ENCODE assay signal across 13 cellular contexts in the genomic region with DNA sequence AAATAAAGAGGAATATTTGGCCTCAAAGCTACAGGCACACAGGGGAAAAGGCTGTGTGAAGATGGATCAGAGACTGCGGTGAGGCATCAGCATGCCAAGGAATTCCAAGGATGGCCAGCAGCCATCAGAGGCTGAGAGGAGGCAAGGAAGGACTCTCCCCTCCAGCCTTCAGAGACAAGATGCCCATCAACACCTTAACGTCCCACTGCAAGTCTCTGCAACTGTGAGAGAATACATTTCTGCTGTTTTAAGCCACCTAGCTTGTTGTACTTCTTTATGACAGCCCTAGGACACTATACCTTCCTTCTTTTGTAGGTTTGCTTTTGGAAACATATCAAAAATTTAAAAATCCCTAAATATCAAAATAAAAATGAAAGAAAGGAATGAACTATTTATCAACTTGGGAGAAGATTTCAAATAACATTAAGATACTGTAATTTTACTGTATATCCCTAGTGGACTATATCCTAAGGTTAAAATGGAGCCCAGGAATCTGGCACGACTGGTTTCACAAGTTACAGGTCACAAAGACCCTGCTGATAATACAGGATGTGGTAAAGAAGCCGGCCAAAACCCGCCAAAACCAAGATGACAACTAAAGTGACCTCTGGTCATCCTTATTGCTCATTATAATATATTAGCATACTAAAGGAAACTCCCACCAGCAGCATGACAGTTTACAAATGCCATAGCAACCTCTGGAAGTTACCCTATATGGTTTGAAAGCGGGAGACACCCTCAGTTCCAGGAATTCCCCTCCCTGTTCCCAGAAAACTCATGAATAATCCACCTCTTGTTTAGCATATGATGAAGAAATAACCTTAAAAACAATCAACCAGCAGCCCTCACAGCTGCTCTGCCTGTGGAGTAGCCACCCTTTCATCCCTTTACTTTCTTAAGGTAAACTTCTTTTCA.
A peak's percentile ranks its signal among the peaks of the same experiment; 100 is the strongest.
DNase-seq lines count a peak whose midpoint lies in the region; TF ChIP-seq lines count a peak whose summit lies in the region.
"Had no signal": no experiment of that assay in that cellular context is flagged by ENCODE, and none has a peak within 500 bp of the region (broad histone marks: within the 10 kb centered on the region; RNA-seq: fewer than 3 reads in every experiment).

No MANE protein-coding gene starts in this region.

- peak overlapping the region; percentile 46; the same call in 1 of the 2 replicates for H3K9ac ChIP-seq in HUES48 (ENCODE audit: low read depth, low read length)
- H3K9ac ChIP-seq in iPS-18a (ENCODE audit: low read length): peak overlapping the region; percentile 62

- 0 out of 2 replicates have a peak, but pooled peaks cover 7% of the 10 kb centered on the region for H3K9me3 ChIP-seq in HUES48 (ENCODE audit: control insufficient read depth, insufficient read depth, low read length)
- H3K9me3 ChIP-seq in iPS-18a (ENCODE audit: control insufficient read depth, low read depth, low read length): peaks cover 9% of the 10 kb centered on the region
- no peaks in the 10 kb centered on the region for H3K9me3 ChIP-seq in left ventricle myocardium inferior (replicated peaks)
- H3K9me3 ChIP-seq: BE2C, sigmoid colon had no signal

- in situ Hi-C loops in astrocyte of the spinal cord (cut with HindIII; ENCODE audit: low sequenced_read_pairs): no loop called here
- in situ Hi-C loops in GM13976 (cut with MboI; ENCODE audit: low sequenced_read_pairs, unreplicated experiment): no loop called here

- H3K4me1 ChIP-seq in HUES48 (ENCODE audit: control insufficient read depth, insufficient read depth, low read length): peaks cover 26% of the 10 kb centered on the region
- H3K4me1 ChIP-seq in iPS-18a (ENCODE audit: control insufficient read depth, low read depth, low read length): peaks cover 23% of the 10 kb centered on the region
- H3K4me1 ChIP-seq in left ventricle myocardium inferior: no peaks in the 10 kb centered on the region
- H3K4me1 ChIP-seq: BE2C, sigmoid colon had no signal

- H3K27me3 ChIP-seq in HUES48 (ENCODE audit: control insufficient read depth, insufficient read depth, low read length) (no peaks in the 10 kb centered on the region), iPS-18a (ENCODE audit: control insufficient read depth, insufficient read depth, low read length) (no peaks in the 10 kb centered on the region), left ventricle myocardium inferior (ENCODE audit: low read depth) (no peaks in the 10 kb centered on the region)
- H3K27me3 ChIP-seq: BE2C, sigmoid colon had no signal

- peaks cover 5% of the 10 kb centered on the region; the same call in 1 of the 2 replicates for H3K36me3 ChIP-seq in HUES48 (ENCODE audit: control insufficient read depth, insufficient read depth, low read length)
- no peaks in the 10 kb centered on the region for H3K36me3 ChIP-seq in iPS-18a (ENCODE audit: control insufficient read depth, low read depth, low read length)
- peaks cover 9% of the 10 kb centered on the region for H3K36me3 ChIP-seq in left ventricle myocardium inferior
- H3K36me3 ChIP-seq: BE2C, sigmoid colon had no signal

- intact Hi-C loops in left ventricle myocardium inferior (cut with micrococcal nuclease): no loop called here

- H3K4me3 ChIP-seq in HUES48 (ENCODE audit: low read depth, low read length): no peak overlapping the region
- H3K4me3 ChIP-seq in astrocyte of the spinal cord (ENCODE audit: low read depth, low read length): no peak overlapping the region
- no peak overlapping the region for H3K4me3 ChIP-seq in iPS-18a (ENCODE audit: low read length)
- H3K4me3 ChIP-seq in left ventricle myocardium inferior: no peak overlapping the region
- H3K4me3 ChIP-seq: coronary artery, sigmoid colon had no signal

- no peak for TF ChIP-seq CTCF in AG09319 (IDR thresholded peaks at IDR 0.05; ENCODE audit: low read depth, low read length)
- no peak for TF ChIP-seq CTCF in astrocyte of the spinal cord (IDR thresholded peaks at IDR 0.05; ENCODE audit: low read depth, low read length)
- no peak for TF ChIP-seq CTCF in GM13976 (IDR thresholded peaks at IDR 0.05; ENCODE audit: borderline replicate concordance, control extremely low read depth, extremely low read depth, insufficient read depth, missing control alignments)
- no peak for TF ChIP-seq CTCF in left ventricle myocardium inferior (IDR thresholded peaks at IDR 0.05; ENCODE audit: borderline replicate concordance)

- peak overlapping the region; percentile 82 for H3K27ac ChIP-seq in HUES48 (ENCODE audit: low read depth, low read length)
- peak overlapping the region; percentile 63 for H3K27ac ChIP-seq in iPS-18a (ENCODE audit: low read length)
- H3K27ac ChIP-seq in left ventricle myocardium inferior (replicated peaks): no peak overlapping the region
- H3K27ac ChIP-seq: coronary artery, sigmoid colon had no signal

- peak; percentile 20 for DNase-seq in AG09319 (ENCODE audit: extremely low read depth, low read depth)
- DNase-seq in astrocyte of the spinal cord (ENCODE audit: low read depth, low spot score): peak; percentile 84
- no peak for DNase-seq in NCI-H2107 treated with DMSO at 0.1 percent for 48 hours (lab: John Stamatoyannopoulos, UW; ENCODE audit: unreplicated experiment)
- no peak for DNase-seq in stimulated activated CD4-positive, alpha-beta T cell treated with anti-CD3 and anti-CD28 coated beads, Interleukin-2, amount 100 ng/mL, for 24 hours
- no peak for DNase-seq in GM13976 (ENCODE audit: low spot score)
- no peak for DNase-seq in left ventricle myocardium inferior
- DNase-seq: activated B cell treated with CpG ODN at 0.5 μM for 24 hours, BE2C, hypothalamus, sigmoid colon had no signal

Comparison
In these comparisons a context has a peak if more than half of its experiments do, and no peak if none do; other contexts are left out.
1. DNase-seq: peak in AG09319 (single experiment) and astrocyte of the spinal cord (single experiment); none in NCI-H2107 treated with DMSO at 0.1 percent for 48 hours (single experiment), stimulated activated CD4-positive, alpha-beta T cell treated with anti-CD3 and anti-CD28 coated beads, Interleukin-2, amount 100 ng/mL, for 24 hours (0 of 2), GM13976 (single experiment) and left ventricle myocardium inferior (single experiment).